In genomic region chr14:65102441-65103149, GRCh38 we compare ENCODE assay signal across 8 cellular contexts. TPM values are rescaled to one million over a fixed set of nuclear protein-coding genes. Genes with fewer than 3 reads are reported as not detected.
DNase-seq lines count a peak whose midpoint lies in the region; ATAC-seq and TF ChIP-seq lines count a peak whose summit lies in the region.

MAX (minus strand) TSS chr14:65102517; CDS start chr14:65102339, 178 bp downstream.

- peak within 1 kb of the TSS; percentile 28 for H4K8ac ChIP-seq in mesendoderm (ENCODE audit: low read depth, low read length)

- H3K36me3 ChIP-seq in NT2/D1 (ENCODE audit: insufficient read depth, insufficient read length, low read length) (peaks cover 16% of the 10 kb centered on the region), endodermal cell (ENCODE audit: control insufficient read depth, insufficient read depth, low read length) (peaks cover 15% of the 10 kb centered on the region), mesendoderm (ENCODE audit: control insufficient read depth, insufficient read depth, low read length) (no peaks in the 10 kb centered on the region)

- no peaks in the 10 kb centered on the region for H3K9me3 Mint-ChIP-seq in endodermal cell

- WGBS in endodermal cell (ENCODE audit: insufficient coverage in 1 of 2, insufficient read length in 1 of 2), 2 experiments: 0% methylated on average over 44 of the region's 61 CpGs; no CpG with 5 or more reads in 1 of the 2 experiments
- WGBS in mesendoderm (ENCODE audit: extremely low coverage, insufficient coverage, low lambda C conversion rate): no CpG with 5 or more reads among the region's 61 CpGs

- peak; percentile 74 for ATAC-seq in GM21367 (IDR thresholded peaks at IDR 0.05; ENCODE audit: unreplicated experiment)

- H3K36me3 Mint-ChIP-seq in endodermal cell (ENCODE audit: low read depth): peaks cover 6% of the 10 kb centered on the region

- H3K27me3 ChIP-seq in NT2/D1 (ENCODE audit: insufficient read depth, insufficient read length) (no peaks in the 10 kb centered on the region), endodermal cell (ENCODE audit: control insufficient read depth, insufficient read depth, low read length, poor library complexity, severe bottlenecking) (peaks cover 14% of the 10 kb centered on the region), mesendoderm (ENCODE audit: insufficient read depth, low read length, poor library complexity) (no peaks in the 10 kb centered on the region)

- H3K4me3 ChIP-seq in NT2/D1 (ENCODE audit: insufficient read length, low read depth) (peak within 1 kb of the TSS; percentile 74), endodermal cell (ENCODE audit: low read length) (peak within 1 kb of the TSS; percentile 91), mesendoderm (ENCODE audit: low read length) (peak within 1 kb of the TSS; percentile 80)

- peak within 1 kb of the TSS; percentile 82 for H3K9ac ChIP-seq in NT2/D1 (ENCODE audit: insufficient read length, low read depth)
- H3K9ac ChIP-seq in endodermal cell (ENCODE audit: extremely low read depth, low read length, poor library complexity, severe bottlenecking): peak within 1 kb of the TSS; percentile 72
- peak within 1 kb of the TSS; percentile 81 for H3K9ac ChIP-seq in mesendoderm (ENCODE audit: low read length)

- peak within 1 kb of the TSS; percentile 83 for H3K4me3 Mint-ChIP-seq in endodermal cell

- H3K9me3 ChIP-seq in NT2/D1 (ENCODE audit: insufficient read depth, low read length) (no peaks in the 10 kb centered on the region), endodermal cell (ENCODE audit: control insufficient read depth, low read length) (no peaks in the 10 kb centered on the region)

- H3K79me1 ChIP-seq in mesendoderm (ENCODE audit: low read length): peaks cover 1% of the 10 kb centered on the region

- H3K27ac Mint-ChIP-seq in endodermal cell: peak within 1 kb of the TSS; percentile 93

- peaks cover 11% of the 10 kb centered on the region for H3K4me1 Mint-ChIP-seq in endodermal cell

- no peak within 1 kb of the TSS for H2BK5ac ChIP-seq in mesendoderm (ENCODE audit: low read length)

- TF ChIP-seq CTCF in endodermal cell (conservative IDR thresholded peaks at IDR 0.05): no peak

- peaks cover 16% of the 10 kb centered on the region for H3K27me3 Mint-ChIP-seq in endodermal cell (ENCODE audit: insufficient read depth)

- no peak within 1 kb of the TSS for H4K5ac ChIP-seq in mesendoderm (ENCODE audit: low read length)

- H3K4me1 ChIP-seq in NT2/D1 (ENCODE audit: insufficient read depth, insufficient read length) (no peaks in the 10 kb centered on the region), endodermal cell (ENCODE audit: control insufficient read depth, insufficient read depth, low read length) (no peaks in the 10 kb centered on the region), mesendoderm (ENCODE audit: control insufficient read depth, low read depth, low read length) (no peaks in the 10 kb centered on the region)

- peak within 1 kb of the TSS; percentile 50 for H3K27ac ChIP-seq in endodermal cell (ENCODE audit: low read depth, low read length)
- H3K27ac ChIP-seq in mesendoderm (ENCODE audit: low read depth, low read length): peak within 1 kb of the TSS; percentile 71

- H3K18ac ChIP-seq in mesendoderm (ENCODE audit: low read length): peak within 1 kb of the TSS; percentile 9

- peak; percentile 98 for DNase-seq in COLO829 (ENCODE audit: low spot score)
- peak; percentile 69 to 98 (median 94) for DNase-seq in HUDEP-2 (lab: John Stamatoyannopoulos, UW; ENCODE audit: unreplicated experiment in 76 of 76)
- peak; percentile 91 for DNase-seq in NT2/D1 (ENCODE audit: low read depth, low spot score)
- peak; percentile 97 for DNase-seq in activated CD8-positive, alpha-beta memory T cell treated with anti-CD3 and anti-CD28 coated beads, Interleukin-2, amount 50 U/mL, for 1 hour (ENCODE audit: extremely low read depth)
- peak; percentile 99 for DNase-seq in endodermal cell
- DNase-seq in mesendoderm: peak; percentile 99
- peak; percentile 95 for DNase-seq in stimulated activated CD8-positive, alpha-beta memory T cell treated with anti-CD3 and anti-CD28 coated beads, Interleukin-15, amount 100 ng/mL, for 1 hour (ENCODE audit: low read depth)

- no peak within 1 kb of the TSS for H2BK15ac ChIP-seq in mesendoderm (replicated peaks; ENCODE audit: low read depth)

- H2BK120ac ChIP-seq in mesendoderm (ENCODE audit: low read depth, low read length): no peak within 1 kb of the TSS

- peak within 1 kb of the TSS; percentile 88 for H3K56ac ChIP-seq in mesendoderm (ENCODE audit: low read length)

- peaks cover 13% of the 10 kb centered on the region for H3K79me2 ChIP-seq in mesendoderm (ENCODE audit: control insufficient read depth, insufficient read depth, low read length)

- no peak within 1 kb of the TSS for H2AK5ac ChIP-seq in mesendoderm (ENCODE audit: low read length)

- H3K23ac ChIP-seq in mesendoderm (ENCODE audit: low read length): no peak within 1 kb of the TSS

- peak within 1 kb of the TSS; percentile 78 for H3K4me2 ChIP-seq in mesendoderm (ENCODE audit: low read length)

- peak within 1 kb of the TSS; percentile 22 for H3K4ac ChIP-seq in mesendoderm (ENCODE audit: low read depth, low read length)

RNA-seq across cellular contexts. Expression of gene MAX, which starts in this region (rescaled TPM):
- total RNA-seq in endodermal cell: 10 to 100 TPM; 44.3 to 49.0 TPM
- polyA plus RNA-seq in endodermal cell (2013, experiment 1 of 2): 36.4 TPM
- polyA plus RNA-seq in endodermal cell (2013, experiment 2 of 2): 30.5 TPM
- polyA plus RNA-seq in mesendoderm (2013, experiment 1 of 2): 46.0 TPM
- 45.3 TPM for polyA plus RNA-seq in mesendoderm (2013, experiment 2 of 2)

Comparison
In these comparisons a context has a peak if more than half of its experiments do, and no peak if none do; other contexts are left out.
1. Peak in every context shown above with its lines: DNase-seq, ATAC-seq, H3K4me3 ChIP-seq and H3K27ac ChIP-seq.